7 cellular contexts compared by ENCODE assay signal in the genomic region with DNA sequence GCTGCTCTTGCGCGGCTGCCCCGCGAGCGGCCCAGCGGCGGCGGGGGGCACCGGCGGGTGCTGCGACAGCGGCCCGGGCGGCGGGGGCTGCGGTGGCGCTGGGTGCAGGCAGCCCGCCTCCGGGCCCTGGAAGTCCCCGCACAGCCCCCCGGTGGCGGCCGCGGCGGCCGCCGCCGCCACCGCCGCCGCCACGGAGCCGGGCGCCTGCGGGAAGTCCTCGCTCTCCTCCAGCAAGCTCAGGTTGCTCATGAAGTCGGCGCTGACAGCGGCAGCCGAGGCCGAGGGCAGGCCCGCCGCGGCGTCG. TPM values are rescaled to one million over a fixed set of nuclear protein-coding genes. Genes with fewer than 3 reads are reported as not detected.
DNase-seq lines count a peak whose midpoint lies in the region; ATAC-seq and TF ChIP-seq lines count a peak whose summit lies in the region.

No MANE protein-coding gene starts in this region.

- H3F3A ChIP-seq in smooth muscle cell (ENCODE audit: low read depth): no peaks in the 10 kb centered on the region

- H3K4me3 ChIP-seq in foreskin fibroblast (ENCODE audit: low read depth in 1 of 2, low read length in 2 of 2): peak overlapping the region; percentile 66 to 67
- H3K4me3 ChIP-seq in smooth muscle cell: peak overlapping the region; percentile 97

- peak overlapping the region; percentile 87 for H2AFZ ChIP-seq in smooth muscle cell (ENCODE audit: low read depth)

- DNase-seq in activated T-helper 1 cell treated with Interleukin-2 at 50 U/mL for 16 hours (ENCODE audit: low read depth) (peak; percentile 30), foreskin fibroblast (no peak), smooth muscle cell (lab: John Stamatoyannopoulos, UW; ENCODE audit: unreplicated experiment) (no peak), foreskin melanocyte (no peak)

- H3K9ac ChIP-seq in smooth muscle cell (ENCODE audit: low read depth): peak overlapping the region; percentile 78

- H3K4me2 ChIP-seq in smooth muscle cell: peak overlapping the region; percentile 99

- no peaks in the 10 kb centered on the region for H3K36me3 ChIP-seq in smooth muscle cell (ENCODE audit: low read depth)

- TF ChIP-seq CTCF in foreskin fibroblast (IDR thresholded peaks at IDR 0.05; ENCODE audit: low read depth, low read length) (no peak), smooth muscle cell (IDR thresholded peaks at IDR 0.05; ENCODE audit: borderline replicate concordance, insufficient read depth, poor library complexity, severe bottlenecking) (no peak)

- ATAC-seq in GM18907 (IDR thresholded peaks at IDR 0.05; ENCODE audit: unreplicated experiment): peak; percentile 2
- ATAC-seq in HG03432 (IDR thresholded peaks at IDR 0.05; ENCODE audit: unreplicated experiment): peak; percentile 1
- no peak for ATAC-seq in GM21576 (IDR thresholded peaks at IDR 0.05; ENCODE audit: unreplicated experiment)

- no peaks in the 10 kb centered on the region for H3K27me3 ChIP-seq in smooth muscle cell (ENCODE audit: low read depth)

- no peaks in the 10 kb centered on the region for H3K9me3 ChIP-seq in smooth muscle cell (replicated peaks; ENCODE audit: low read depth)

- WGBS in smooth muscle cell (ENCODE audit: low lambda C conversion rate): under 1% methylated on average over 46 of the region's 46 CpGs

- H4K20me1 ChIP-seq in smooth muscle cell (ENCODE audit: low read depth): peaks cover 24% of the 10 kb centered on the region

- H3K27ac ChIP-seq in smooth muscle cell (ENCODE audit: low read depth): peak overlapping the region; percentile 76

- peaks cover 47% of the 10 kb centered on the region for H3K79me2 ChIP-seq in smooth muscle cell (ENCODE audit: low read depth)

- H3K4me1 ChIP-seq in smooth muscle cell (ENCODE audit: low read depth): peaks cover 27% of the 10 kb centered on the region

RNA-seq across cellular contexts. Expression of gene FOXO1, which starts 0.7 kb away (rescaled TPM):
- total RNA-seq in smooth muscle cell: 19.9 and 20.1 TPM in 2 replicates
- polyA plus RNA-seq in smooth muscle cell: 17.0 and 17.7 TPM in 2 replicates
